In the genomic region with DNA sequence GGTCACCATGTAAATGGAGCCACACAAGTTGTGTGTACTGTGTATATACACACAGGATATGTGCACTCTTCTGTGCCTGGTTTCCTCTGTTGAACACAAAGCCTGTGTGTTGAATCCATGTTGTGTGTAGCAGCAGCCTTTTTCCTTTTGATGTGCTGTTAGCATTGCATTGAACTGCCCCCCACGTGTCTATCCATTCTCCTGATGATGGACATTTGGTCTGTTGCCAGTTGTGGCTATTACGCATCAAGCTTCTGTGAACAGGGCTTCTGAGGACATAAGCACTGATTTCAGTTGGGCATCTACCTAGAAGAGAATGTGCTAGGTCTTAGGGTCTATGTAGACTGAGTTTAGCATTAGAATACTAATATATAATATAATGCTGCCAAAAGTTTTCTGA, we compare ENCODE assay signal across 19 cellular contexts.
DNase-seq lines count a peak whose midpoint lies in the region; ATAC-seq, FAIRE-seq and TF ChIP-seq lines count a peak whose summit lies in the region.
"Had no signal": no experiment of that assay in that cellular context is flagged by ENCODE, and none has a peak within 500 bp of the region (broad histone marks: within the 10 kb centered on the region; RNA-seq: fewer than 3 reads in every experiment).

No MANE protein-coding gene starts in this region.

- H3K9me3 ChIP-seq in DOHH2 (ENCODE audit: control insufficient read depth, insufficient read depth, low read length) (no peaks in the 10 kb centered on the region), keratinocyte (ENCODE audit: control insufficient read depth, low read depth, low read length) (no peaks in the 10 kb centered on the region), lower lobe of right lung (no peaks in the 10 kb centered on the region)

- H3K4me2 ChIP-seq in DOHH2 (ENCODE audit: low read length) (peak overlapping the region; percentile 46), keratinocyte (ENCODE audit: control insufficient read depth, extremely low read depth, insufficient read depth, low read depth, low read length) (peak overlapping the region; percentile 4)

- no peak overlapping the region for H3K27ac Mint-ChIP-seq in activated CD4-positive, alpha-beta memory T cell treated with anti-CD3 and anti-CD28 coated beads for 36 hours
- H3K27ac Mint-ChIP-seq: progenitor cell of endocrine pancreas had no signal

- CTCF ChIA-PET in activated CD4-positive, alpha-beta memory T cell treated with anti-CD3 and anti-CD28 coated beads for 36 hours (lab: Charles Lee) = interaction anchor here (3.4 kb wide), 1 partner anchor 52 kb away, joined by 15 read pairs; no protein-coding TSS in a partner anchor

- H3K4me1 Mint-ChIP-seq in activated CD4-positive, alpha-beta memory T cell treated with anti-CD3 and anti-CD28 coated beads for 36 hours (ENCODE audit: low read depth) = no peaks in the 10 kb centered on the region

- intact Hi-C loops in lower lobe of right lung (cut with DNase I) = no loop called here
- intact Hi-C loops in activated CD4-positive, alpha-beta memory T cell treated with anti-CD3 and anti-CD28 coated beads for 36 hours (cut with micrococcal nuclease) = no loop called here

- peaks cover 6% of the 10 kb centered on the region for H3K27me3 Mint-ChIP-seq in activated CD4-positive, alpha-beta memory T cell treated with anti-CD3 and anti-CD28 coated beads for 36 hours

- no peaks in the 10 kb centered on the region for H3K79me2 ChIP-seq in DOHH2 (ENCODE audit: control insufficient read depth, low read length)
- no peaks in the 10 kb centered on the region for H3K79me2 ChIP-seq in keratinocyte (ENCODE audit: control insufficient read depth, insufficient read depth, low read length)

- peak; percentile 12 for DNase-seq in NCI-H2227 treated with DMSO at 0.1 percent for 48 hours (lab: John Stamatoyannopoulos, UW)
- DNase-seq in amniotic epithelial cell (ENCODE audit: low read depth) = peak; percentile 44
- DNase-seq in keratinocyte (ENCODE audit: low read depth, low spot score) = no peak
- DNase-seq in hepatic stellate cell (ENCODE audit: low spot score) = no peak
- DNase-seq in GM13977 (ENCODE audit: low spot score) = no peak
- DNase-seq in lower lobe of right lung = no peak
- DNase-seq in activated CD4-positive, alpha-beta memory T cell treated with anti-CD3 and anti-CD28 coated beads for 36 hours = no peak
- DNase-seq: activated naive CD4-positive, alpha-beta T cell treated with Interleukin-2 at 50 U/mL for 16 hours; brain microvascular endothelial cell; effector CD8-positive, alpha-beta T cell; Karpas-422; mesendoderm; NCI-H187 treated with DMSO at 0.1 percent for 48 hours; NCI-H526 treated with DMSO at 0.1 percent for 48 hours; stimulated activated naive CD4-positive, alpha-beta T cell; T-helper 9 cell had no signal

- H3K27me3 ChIP-seq in DOHH2 (ENCODE audit: control insufficient read depth, low read length) (no peaks in the 10 kb centered on the region), keratinocyte (ENCODE audit: control insufficient read depth, extremely low read depth, insufficient read depth, low read length) (no peaks in the 10 kb centered on the region), lower lobe of right lung (ENCODE audit: low read depth) (peaks cover 4% of the 10 kb centered on the region)
- H3K27me3 ChIP-seq: brain microvascular endothelial cell had no signal

- FAIRE-seq in keratinocyte (lab: Jason Lieb, UNC) = no peak

- POLR2A ChIA-PET in activated CD4-positive, alpha-beta memory T cell treated with anti-CD3 and anti-CD28 coated beads for 36 hours (lab: Charles Lee) = no interaction called here

- in situ Hi-C loops in GM13977 (cut with MboI; ENCODE audit: low pct_unique_long_range_greater_than_20kb, low sequenced_read_pairs, unreplicated experiment) = no loop called here

- dilution Hi-C loops in keratinocyte (cut with MboI; ENCODE audit: extremely low pct_ligation_motif_present, low sequenced_read_pairs) = no loop called here

- H3K9me3 Mint-ChIP-seq in activated CD4-positive, alpha-beta memory T cell treated with anti-CD3 and anti-CD28 coated beads for 36 hours = no peaks in the 10 kb centered on the region

- H3K36me3 ChIP-seq in DOHH2 (ENCODE audit: control insufficient read depth, low read length) = no peaks in the 10 kb centered on the region
- H3K36me3 ChIP-seq in keratinocyte (ENCODE audit: control insufficient read depth in 2 of 2, extremely low read depth in 1 of 2, insufficient read depth in 2 of 2, low read length in 2 of 2) = no peaks in the 10 kb centered on the region
- H3K36me3 ChIP-seq in lower lobe of right lung = no peaks in the 10 kb centered on the region
- H3K36me3 ChIP-seq: brain microvascular endothelial cell had no signal

- H3K36me3 Mint-ChIP-seq in activated CD4-positive, alpha-beta memory T cell treated with anti-CD3 and anti-CD28 coated beads for 36 hours = no peaks in the 10 kb centered on the region

- H3K9ac ChIP-seq in keratinocyte (ENCODE audit: control insufficient read depth, extremely low read depth, insufficient read depth, low read length) = no peak overlapping the region

- H3F3A ChIP-seq in DOHH2 (ENCODE audit: control insufficient read depth, insufficient read depth) = no peaks in the 10 kb centered on the region

- H3K27ac ChIP-seq in DOHH2 (ENCODE audit: low read depth, low read length) (0 out of 2 replicates have a peak overlapping the region, but pooled peaks have one; percentile 13), keratinocyte (ENCODE audit: control insufficient read depth, insufficient read depth, low read length) (no peak overlapping the region), lower lobe of right lung (no peak overlapping the region)
- H3K27ac ChIP-seq: brain microvascular endothelial cell had no signal

- no peak overlapping the region for H2AFZ ChIP-seq in keratinocyte (ENCODE audit: control insufficient read depth, low read length)

- no peak overlapping the region for H3K4me3 Mint-ChIP-seq in activated CD4-positive, alpha-beta memory T cell treated with anti-CD3 and anti-CD28 coated beads for 36 hours

- ATAC-seq in lower lobe of right lung = no peak
- ATAC-seq: Right ventricle myocardium inferior had no signal

- H3K4me1 ChIP-seq in DOHH2 (ENCODE audit: control insufficient read depth, low read length) = peaks cover 23% of the 10 kb centered on the region
- H3K4me1 ChIP-seq in keratinocyte (ENCODE audit: control insufficient read depth, extremely low read depth, insufficient read depth, low read length) = peaks cover 12% of the 10 kb centered on the region
- H3K4me1 ChIP-seq in lower lobe of right lung = peaks cover under 1% of the 10 kb centered on the region

- H3K4me3 ChIP-seq in DOHH2 (ENCODE audit: low read length) = no peak overlapping the region
- H3K4me3 ChIP-seq in keratinocyte (ENCODE audit: control insufficient read depth in 2 of 3, extremely low read depth in 1 of 3, insufficient read depth in 2 of 3, low read depth in 1 of 3, low read length in 3 of 3) = no peak overlapping the region
- H3K4me3 ChIP-seq in lower lobe of right lung = no peak overlapping the region

- no peaks in the 10 kb centered on the region for H3K9me2 ChIP-seq in DOHH2 (replicated peaks; ENCODE audit: control insufficient read depth, low read length)

- H4K20me1 ChIP-seq in DOHH2 (ENCODE audit: control insufficient read depth, insufficient read depth, low read depth, low read length) (no peaks in the 10 kb centered on the region), keratinocyte (ENCODE audit: control insufficient read depth, extremely low read depth, insufficient read depth, low read length) (no peaks in the 10 kb centered on the region)

- no peak for TF ChIP-seq CTCF in DOHH2 (IDR thresholded peaks at IDR 0.05; ENCODE audit: low read depth, low read length, poor library complexity, severe bottlenecking)
- TF ChIP-seq CTCF in keratinocyte (optimal IDR thresholded peaks at IDR 0.05 in 1 of 3, IDR thresholded peaks at IDR 0.05 in 1 of 3, conservative IDR thresholded peaks at IDR 0.05 in 1 of 3; ENCODE audit: extremely low read depth in 1 of 3, insufficient read depth in 2 of 3, low read length in 3 of 3) = no peak
- TF ChIP-seq CTCF in GM13977 (IDR thresholded peaks at IDR 0.05; ENCODE audit: extremely low read depth, insufficient read depth, missing control alignments) = no peak
- no peak for TF ChIP-seq CTCF in lower lobe of right lung (IDR thresholded peaks at IDR 0.05)

- H3K9me1 ChIP-seq in keratinocyte (ENCODE audit: control insufficient read depth, extremely low read depth, insufficient read depth, low read length) = no peaks in the 10 kb centered on the region

Comparison
In these comparisons a context has a peak if more than half of its experiments do, and no peak if none do; other contexts are left out.
1. DNase-seq: peak in NCI-H2227 treated with DMSO at 0.1 percent for 48 hours (single experiment) and amniotic epithelial cell (single experiment); none in keratinocyte (single experiment), hepatic stellate cell (single experiment), GM13977 (single experiment), lower lobe of right lung (single experiment) and activated CD4-positive, alpha-beta memory T cell treated with anti-CD3 and anti-CD28 coated beads for 36 hours (single experiment).